20 cellular contexts compared by ENCODE assay signal in the genomic region with DNA sequence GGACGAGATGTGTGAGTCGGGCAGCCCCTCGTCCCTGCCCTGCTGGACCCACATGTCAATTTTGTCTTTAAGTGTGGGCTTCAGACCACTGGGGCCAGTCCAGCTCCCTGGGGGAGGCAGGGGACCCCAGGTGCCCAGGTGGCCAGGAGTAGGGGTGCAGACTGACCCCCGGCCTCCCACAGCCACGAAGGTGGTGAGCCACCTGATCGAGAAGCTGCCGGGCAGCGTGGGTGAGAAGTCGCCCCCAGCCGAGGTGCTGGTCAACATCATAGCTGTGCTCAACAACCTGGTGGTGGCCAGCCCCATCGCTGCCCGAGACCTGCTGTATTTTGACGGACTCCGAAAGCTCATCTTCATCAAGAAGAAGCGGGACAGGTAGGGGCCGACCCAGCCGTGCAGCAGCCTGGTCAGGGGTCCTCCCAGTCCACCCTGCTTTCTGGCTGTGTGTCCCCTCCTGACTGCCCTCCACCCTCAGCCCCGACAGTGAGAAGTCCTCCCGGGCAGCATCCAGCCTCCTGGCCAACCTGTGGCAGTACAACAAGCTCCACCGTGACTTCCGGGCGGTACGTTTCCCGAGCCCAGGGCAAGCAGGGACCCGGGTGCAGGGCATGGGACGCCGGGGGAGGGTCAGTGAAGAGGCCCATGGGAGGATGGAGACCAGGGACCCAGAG. TPM values are rescaled to one million over a fixed set of nuclear protein-coding genes. Genes with fewer than 3 reads are reported as not detected.
DNase-seq lines count a peak whose midpoint lies in the region; ATAC-seq and TF ChIP-seq lines count a peak whose summit lies in the region.
"Had no signal": no experiment of that assay in that cellular context is flagged by ENCODE, and none has a peak within 500 bp of the region (broad histone marks: within the 10 kb centered on the region; RNA-seq: fewer than 3 reads in every experiment).

No MANE protein-coding gene starts in this region.

- peaks cover 13% of the 10 kb centered on the region for H3K4me1 Mint-ChIP-seq in CD4-positive, alpha-beta T cell (ENCODE audit: low read depth)
- peaks cover 9% of the 10 kb centered on the region for H3K4me1 Mint-ChIP-seq in dendritic cell treated with granulocyte-macrophage colony-stimulating factor and Interleukin-4, amounts not matched to agents 40 ng/mL and 50 ng/mL, for 4 days (ENCODE audit: low read depth)
- H3K4me1 Mint-ChIP-seq in natural killer cell = peaks cover 0 to 18% of the 10 kb centered on the region in 2 donors
- peaks cover 9 to 29% (median 12%) of the 10 kb centered on the region in 4 donors for H3K4me1 Mint-ChIP-seq in naive thymus-derived CD8-positive, alpha-beta T cell
- no peaks in the 10 kb centered on the region for H3K4me1 Mint-ChIP-seq in Calu3 (ENCODE audit: low read depth, unreplicated experiment)

- no peaks in the 10 kb centered on the region for H3K9me3 ChIP-seq in CD4-positive, alpha-beta T cell (ENCODE audit: control insufficient read depth, low read length)

- CTCF ChIA-PET in CD4-positive, alpha-beta T cell (lab: Charles Lee) = interaction anchor here (1.3 to 4.3 kb wide), 2 partner anchors 44 to 47 kb away, joined by 3 to 37 read pairs; a partner anchor contains a TSS
- CTCF ChIA-PET in Calu3 (lab: Charles Lee) = no interaction called here

- TF ChIP-seq CTCF in 22Rv1 (IDR thresholded peaks at IDR 0.05) (no peak), natural killer cell (IDR thresholded peaks at IDR 0.05) (no peak), Calu3 (IDR thresholded peaks at IDR 0.05; ENCODE audit: unreplicated experiment) (no peak)
- TF ChIP-seq CTCF in CD4-positive, alpha-beta T cell (IDR thresholded peaks at IDR 0.05) = no peak

- H3K9me3 Mint-ChIP-seq in CD4-positive, alpha-beta T cell = no peaks in the 10 kb centered on the region
- H3K9me3 Mint-ChIP-seq in dendritic cell treated with granulocyte-macrophage colony-stimulating factor and Interleukin-4, amounts not matched to agents 40 ng/mL and 50 ng/mL, for 4 days = peaks cover 12% of the 10 kb centered on the region
- no peaks in the 10 kb centered on the region for H3K9me3 Mint-ChIP-seq in natural killer cell
- H3K9me3 Mint-ChIP-seq in naive thymus-derived CD8-positive, alpha-beta T cell = no peaks in the 10 kb centered on the region
- H3K9me3 Mint-ChIP-seq in Calu3 (ENCODE audit: low read depth, unreplicated experiment) = no peaks in the 10 kb centered on the region
- H3K9me3 Mint-ChIP-seq: CD4-positive, CD25-positive, alpha-beta regulatory T cell had no signal

- H3K27me3 ChIP-seq in CD4-positive, alpha-beta T cell (ENCODE audit: control insufficient read depth, insufficient read depth, low read length) = no peaks in the 10 kb centered on the region

- POLR2A ChIA-PET in CD4-positive, alpha-beta T cell (lab: Charles Lee) = interaction anchor here (1.1 to 7.3 kb wide), 3 partner anchors 12 to 197 kb away, joined by 3 to 88 read pairs (median 75); a partner anchor contains a TSS
- POLR2A ChIA-PET in naive thymus-derived CD8-positive, alpha-beta T cell (lab: Charles Lee) = interaction anchor here (0.6 to 6.7 kb wide), 7 partner anchors 11 to 197 kb away, joined by 3 to 100 read pairs (median 3); a partner anchor contains a TSS

- peaks cover 4% of the 10 kb centered on the region for H3K36me3 Mint-ChIP-seq in CD4-positive, alpha-beta T cell (ENCODE audit: low read depth)
- no peaks in the 10 kb centered on the region for H3K36me3 Mint-ChIP-seq in dendritic cell treated with granulocyte-macrophage colony-stimulating factor and Interleukin-4, amounts not matched to agents 40 ng/mL and 50 ng/mL, for 4 days (ENCODE audit: low read depth)
- H3K36me3 Mint-ChIP-seq in natural killer cell (no peaks in the 10 kb centered on the region), Calu3 (ENCODE audit: insufficient read depth, unreplicated experiment) (peaks cover 64% of the 10 kb centered on the region)
- peaks cover 0 to 6% (median 0%) of the 10 kb centered on the region in 3 donors for H3K36me3 Mint-ChIP-seq in naive thymus-derived CD8-positive, alpha-beta T cell
- H3K36me3 Mint-ChIP-seq: CD4-positive, CD25-positive, alpha-beta regulatory T cell had no signal

- H3K27me3 Mint-ChIP-seq in CD4-positive, alpha-beta T cell = peaks cover 9% of the 10 kb centered on the region
- peaks cover 9% of the 10 kb centered on the region for H3K27me3 Mint-ChIP-seq in dendritic cell treated with granulocyte-macrophage colony-stimulating factor and Interleukin-4, amounts not matched to agents 40 ng/mL and 50 ng/mL, for 4 days
- no peaks in the 10 kb centered on the region for H3K27me3 Mint-ChIP-seq in natural killer cell (ENCODE audit: low read depth in 2 of 2)
- peaks cover 0 to 4% (median 0%) of the 10 kb centered on the region in 5 donors for H3K27me3 Mint-ChIP-seq in naive thymus-derived CD8-positive, alpha-beta T cell
- H3K27me3 Mint-ChIP-seq in Calu3 (ENCODE audit: unreplicated experiment) = no peaks in the 10 kb centered on the region
- H3K27me3 Mint-ChIP-seq: CD4-positive, CD25-positive, alpha-beta regulatory T cell had no signal

- H3K27ac Mint-ChIP-seq in CD4-positive, alpha-beta T cell = peak overlapping the region; percentile 47
- peak overlapping the region; percentile 6 for H3K27ac Mint-ChIP-seq in dendritic cell treated with granulocyte-macrophage colony-stimulating factor and Interleukin-4, amounts not matched to agents 40 ng/mL and 50 ng/mL, for 4 days
- peak overlapping the region in 1 of 2 donors; percentile 81 for H3K27ac Mint-ChIP-seq in natural killer cell
- H3K27ac Mint-ChIP-seq in naive thymus-derived CD8-positive, alpha-beta T cell = peak overlapping the region in 3 of 10 donors; percentile 20 to 60 (median 59)
- no peak overlapping the region for H3K27ac Mint-ChIP-seq in Calu3 (ENCODE audit: unreplicated experiment)
- H3K27ac Mint-ChIP-seq: H9 had no signal

- intact Hi-C loops in CD4-positive, alpha-beta T cell (cut with DNase I, micrococcal nuclease) = no loop called here
- intact Hi-C loops in dendritic cell treated with granulocyte-macrophage colony-stimulating factor and Interleukin-4, amounts not matched to agents 40 ng/mL and 50 ng/mL, for 4 days (cut with micrococcal nuclease) = no loop called here
- intact Hi-C loops in natural killer cell (cut with micrococcal nuclease) (no loop called here), Calu3 (cut with micrococcal nuclease; ENCODE audit: unreplicated experiment) (no loop called here)

- H3K4me3 Mint-ChIP-seq in CD4-positive, alpha-beta T cell = no peak overlapping the region
- no peak overlapping the region for H3K4me3 Mint-ChIP-seq in dendritic cell treated with granulocyte-macrophage colony-stimulating factor and Interleukin-4, amounts not matched to agents 40 ng/mL and 50 ng/mL, for 4 days
- H3K4me3 Mint-ChIP-seq in natural killer cell (peak overlapping the region; percentile 13), Calu3 (ENCODE audit: low read depth, unreplicated experiment) (no peak overlapping the region)
- H3K4me3 Mint-ChIP-seq in naive thymus-derived CD8-positive, alpha-beta T cell = peak overlapping the region in 1 of 10 donors; percentile 45
- H3K4me3 Mint-ChIP-seq: H9 had no signal

- no peak for ATAC-seq in CD4-positive, alpha-beta T cell (ENCODE audit: poor library complexity)
- no peak for ATAC-seq in natural killer cell
- ATAC-seq in naive thymus-derived CD8-positive, alpha-beta T cell = no peak
- no peak for ATAC-seq in GM18873 (IDR thresholded peaks at IDR 0.05; ENCODE audit: low FRiP score, unreplicated experiment)

- no peak for DNase-seq in CD4-positive, alpha-beta T cell
- DNase-seq in natural killer cell (no peak), Calu3 (no peak)
- no peak for DNase-seq in naive thymus-derived CD8-positive, alpha-beta T cell
- DNase-seq: CD4-positive, CD25-positive, alpha-beta regulatory T cell; DMS79; H9; KBM-7; NCI-H1436; NCI-H2029; NCI-H2171; NCI-H446; NCI-H69; NK-92 treated with Interleukin-12 subunit alpha and Interleukin-12 subunit beta, amount 100 ng/mL, for 24 hours; SIG-M5 had no signal

- H3K27ac ChIP-seq in 22Rv1 = peak overlapping the region; percentile 73; the same call in 1 of the 2 replicates
- H3K27ac ChIP-seq in CD4-positive, alpha-beta T cell (ENCODE audit: low read depth, low read length) = no peak overlapping the region
- H3K27ac ChIP-seq: HL-60 had no signal

- BruUV-seq in Calu3 (replicated peaks; lab: Mats Ljungman, UMichigan) = no TSS peak

RNA-seq across cellular contexts. Expression of a gene that starts 9.9 kb away (rescaled TPM):
- under 1 TPM in 1 of 2 experiments, not detected in 1; 0.60 TPM for total RNA-seq in CD4-positive, alpha-beta T cell
- total RNA-seq in natural killer cell = under 1 TPM in 2 of 3 donors, not detected in 1; 0.29 to 0.56 TPM
- total RNA-seq in naive thymus-derived CD8-positive, alpha-beta T cell = under 1 TPM; 0.16 to 0.29 TPM
- under 1 TPM in 2 of 3 donors, not detected in 1; 0.15 to 0.47 TPM for polyA plus RNA-seq in naive thymus-derived CD8-positive, alpha-beta T cell
- 128 and 154 TPM in 2 replicates for total RNA-seq in Calu3 (2022)
- total RNA-seq: OCI-LY7 had no signal

RNA-seq across cellular contexts. Expression of a gene that starts 10.9 kb away (rescaled TPM):
- 100 to 1,000 TPM; 358 to 392 TPM for total RNA-seq in CD4-positive, alpha-beta T cell
- total RNA-seq in natural killer cell = 100 to 1,000 TPM; 619 to 690 (median 666) TPM
- total RNA-seq in naive thymus-derived CD8-positive, alpha-beta T cell = 100 to 1,000 TPM; 332 to 337 TPM
- 100 to 1,000 TPM; 195 to 233 (median 206) TPM for polyA plus RNA-seq in naive thymus-derived CD8-positive, alpha-beta T cell
- 76.3 and 83.6 TPM in 2 replicates for total RNA-seq in Calu3 (2022)

RNA-seq across cellular contexts. Expression of a gene that starts 34.6 kb away (rescaled TPM):
- 1 to 10 TPM; 4.2 to 6.0 TPM for total RNA-seq in CD4-positive, alpha-beta T cell
- total RNA-seq in natural killer cell = 1 to 10 TPM in 2 of 3 donors, under 1 TPM in 1; 0.66 to 1.5 (median 1.5) TPM
- total RNA-seq in naive thymus-derived CD8-positive, alpha-beta T cell = under 1 TPM; 0.16 to 0.39 TPM
- 1 to 10 TPM in 1 of 3 donors, not detected in 2; 1.3 TPM for polyA plus RNA-seq in naive thymus-derived CD8-positive, alpha-beta T cell
- total RNA-seq in Calu3 (2022) = 1.9 and 4.6 TPM in 2 replicates
- total RNA-seq: OCI-LY7 had no signal
- polyA plus RNA-seq: CD4-positive, CD25-positive, alpha-beta regulatory T cell had no signal

RNA-seq across cellular contexts. Expression of a gene that starts 37.9 kb away (rescaled TPM):
- 100 to 1,000 TPM; 109 to 114 TPM for total RNA-seq in CD4-positive, alpha-beta T cell
- total RNA-seq in natural killer cell = 10 to 100 TPM; 15.1 to 21.3 (median 15.1) TPM
- 10 to 100 TPM; 70.1 to 78.6 TPM for total RNA-seq in naive thymus-derived CD8-positive, alpha-beta T cell
- 1 to 10 TPM; 4.8 to 8.6 (median 7.3) TPM for polyA plus RNA-seq in naive thymus-derived CD8-positive, alpha-beta T cell
- 27.2 and 32.2 TPM in 2 replicates for total RNA-seq in Calu3 (2022)

RNA-seq across cellular contexts. Expression of a gene that starts 46.2 kb away (rescaled TPM):
- total RNA-seq in CD4-positive, alpha-beta T cell = 10 to 100 TPM; 15.2 to 18.4 TPM
- total RNA-seq in natural killer cell (10 to 100 TPM; 21.5 to 25.1 (median 23.4) TPM), Calu3 (2022) (25.1 and 30.4 TPM in 2 replicates)
- 10 to 100 TPM; 25.9 to 30.2 TPM for total RNA-seq in naive thymus-derived CD8-positive, alpha-beta T cell
- polyA plus RNA-seq in naive thymus-derived CD8-positive, alpha-beta T cell = 10 to 100 TPM in 2 of 3 donors, 1 to 10 TPM in 1; 9.0 to 13.0 (median 11.6) TPM

Comparison
In these comparisons a context has a peak if more than half of its experiments do, and no peak if none do; other contexts are left out.
1. RNA of a gene that starts 9.9 kb away (total RNA-seq): 128 to 154 TPM in Calu3; 0.60 TPM in CD4-positive, alpha-beta T cell, 0.29 to 0.56 TPM in natural killer cell and 0.16 to 0.29 TPM in naive thymus-derived CD8-positive, alpha-beta T cell; every median in the first group is over 10 times any median in the second.